ENCODE assay signal across 1 cellular context in genomic region chr10:52357986-52358385, GRCh38.
TF ChIP-seq lines count a peak whose summit lies in the region.

No MANE protein-coding gene starts in this region.

TF ChIP-seq in SK-N-SH, 30 proteins besides CTCF, POLR2A, EP300 and RAD21 (continued from another document):
- no peak for TF ChIP-seq POLR2AphosphoS5 (IDR thresholded peaks at IDR 0.05; ENCODE audit: low read depth, low read length)
- TF ChIP-seq EZH2phosphoT487 (IDR thresholded peaks at IDR 0.05; ENCODE audit: borderline replicate concordance, low read depth): no peak
- TF ChIP-seq NFIC (IDR thresholded peaks at IDR 0.05; ENCODE audit: borderline replicate concordance): no peak
- TF ChIP-seq TCF12 (IDR thresholded peaks at IDR 0.05): no peak
- no peak for TF ChIP-seq IRF3 (IDR thresholded peaks at IDR 0.05; ENCODE audit: low read depth, low read length)
